In the genomic region with DNA sequence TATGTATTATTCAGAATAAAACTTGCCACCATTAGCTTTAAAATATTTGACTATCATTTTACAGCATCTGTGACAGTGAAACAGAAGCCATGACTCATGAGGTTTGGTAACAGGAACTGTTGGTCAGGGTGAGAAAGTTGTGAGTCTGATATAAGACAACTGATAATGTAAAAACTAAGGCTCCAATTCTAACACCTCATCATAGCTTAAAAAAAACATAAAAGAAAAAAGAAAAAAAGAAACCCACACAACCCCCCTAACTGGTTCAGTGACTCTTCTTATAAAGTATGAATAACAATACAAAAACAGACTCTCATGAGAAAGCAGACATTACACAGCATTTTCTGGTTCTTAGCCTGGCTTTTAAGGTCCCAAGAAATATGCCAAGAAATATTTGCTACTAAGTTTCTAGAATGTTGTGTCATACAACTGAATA, we compare ENCODE assay signal across 1 cellular context.
TF ChIP-seq lines count a peak whose summit lies in the region.

No MANE protein-coding gene starts in this region.

TF ChIP-seq in SK-N-SH, 30 proteins besides CTCF, POLR2A, EP300 and RAD21 (continued from another document):
- TF ChIP-seq, protein P1, sequence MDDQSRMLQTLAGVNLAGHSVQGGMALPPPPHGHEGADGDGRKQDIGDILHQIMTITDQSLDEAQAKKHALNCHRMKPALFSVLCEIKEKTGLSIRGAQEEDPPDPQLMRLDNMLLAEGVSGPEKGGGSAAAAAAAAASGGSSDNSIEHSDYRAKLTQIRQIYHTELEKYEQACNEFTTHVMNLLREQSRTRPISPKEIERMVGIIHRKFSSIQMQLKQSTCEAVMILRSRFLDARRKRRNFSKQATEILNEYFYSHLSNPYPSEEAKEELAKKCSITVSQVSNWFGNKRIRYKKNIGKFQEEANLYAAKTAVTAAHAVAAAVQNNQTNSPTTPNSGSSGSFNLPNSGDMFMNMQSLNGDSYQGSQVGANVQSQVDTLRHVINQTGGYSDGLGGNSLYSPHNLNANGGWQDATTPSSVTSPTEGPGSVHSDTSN (IDR thresholded peaks at IDR 0.05), result peak; percentile 24; the same call in 1 of the 2 replicates
- TF ChIP-seq YY1 (IDR thresholded peaks at IDR 0.05; ENCODE audit: low read depth) (no peak), EZH2phosphoT487 (IDR thresholded peaks at IDR 0.05; ENCODE audit: borderline replicate concordance, low read depth) (no peak), FOSL2 (IDR thresholded peaks at IDR 0.05; ENCODE audit: borderline replicate concordance, low read depth) (peak; percentile 65; the same call in 1 of the 2 replicates), RXRA (IDR thresholded peaks at IDR 0.05; ENCODE audit: borderline replicate concordance, low read depth) (no peak)
